In genomic region chr1:202615223-202615500, GRCh38 we compare ENCODE assay signal across 7 cellular contexts.
A peak's percentile ranks its signal among the peaks of the same experiment; 100 is the strongest.
DNase-seq lines count a peak whose midpoint lies in the region; ATAC-seq and TF ChIP-seq lines count a peak whose summit lies in the region.
"Not testable (repeated sequence)": the region's sequence is repeated elsewhere in the genome, so short reads cannot be mapped to it uniquely, and the experiment has no call there.

No MANE protein-coding gene starts in this region.

- WGBS in heart right ventricle, 2 donors: 38 to 44% methylated on average over 1 of the region's 1 CpG
- WGBS in psoas muscle, 3 donors: 23 to 42% (median 29%) methylated on average over 1 of the region's 1 CpG
- 71 to 100% (median 72%) methylated on average over 1 of the region's 1 CpG for WGBS in stomach, 5 donors

- TF ChIP-seq EP300 in stomach (IDR thresholded peaks at IDR 0.05): not testable (repeated sequence)

- not testable (repeated sequence) for H3K4me3 Mint-ChIP-seq in MCF 10A (ENCODE audit: unreplicated experiment); mesothelial cell of epicardium

- not testable (repeated sequence) for TF ChIP-seq POLR2A in stomach (IDR thresholded peaks at IDR 0.05)

- H3K27ac ChIP-seq in SJCRH30 (peak overlapping the region; percentile 65), heart right ventricle (peak overlapping the region in 9 of 10 donors; percentile 44 to 86 (median 73)), psoas muscle (peak overlapping the region; percentile 76), stomach (peak overlapping the region in 3 of 5 donors; percentile 10 to 62 (median 47))

- H3K27ac Mint-ChIP-seq in MCF 10A (ENCODE audit: low read depth, unreplicated experiment): peak overlapping the region; percentile 28
- H3K27ac Mint-ChIP-seq in mesothelial cell of epicardium: peak overlapping the region; percentile 87

- not testable (repeated sequence) for H3K27me3 Mint-ChIP-seq in MCF 10A (ENCODE audit: insufficient read depth, unreplicated experiment); mesothelial cell of epicardium (ENCODE audit: low read depth)

- H3K4me1 ChIP-seq in SJCRH30 (peaks cover 31% of the 10 kb centered on the region), heart right ventricle (peaks cover 9 to 55% (median 37%) of the 10 kb centered on the region in 9 donors), psoas muscle (peaks cover 28% of the 10 kb centered on the region), stomach (peaks cover 21 to 50% (median 33%) of the 10 kb centered on the region in 4 donors)

- not testable (repeated sequence) for TF ChIP-seq CTCF in MCF 10A (IDR thresholded peaks at IDR 0.05; ENCODE audit: unreplicated experiment); heart right ventricle (IDR thresholded peaks at IDR 0.05); mesothelial cell of epicardium (IDR thresholded peaks at IDR 0.05; ENCODE audit: unreplicated experiment); psoas muscle (IDR thresholded peaks at IDR 0.05); stomach (IDR thresholded peaks at IDR 0.05)

- H3K9me3 Mint-ChIP-seq in MCF 10A (ENCODE audit: unreplicated experiment); mesothelial cell of epicardium: not testable (repeated sequence)

- H3K9me3 ChIP-seq in SJCRH30 (replicated peaks); heart right ventricle; psoas muscle; stomach: not testable (repeated sequence)

- CTCF ChIA-PET in MCF 10A (lab: Yijun Ruan, JAX): interaction anchor here (0.6 to 3.9 kb wide), 13 partner anchors 8 to 396 kb away, joined by 3 to 15 read pairs (median 4); no protein-coding TSS in a partner anchor

- DNase-seq in SJCRH30; MCF 10A (ENCODE audit: unreplicated experiment); heart right ventricle; mesothelial cell of epicardium (ENCODE audit: low spot score in 2 of 2, unreplicated experiment in 2 of 2); psoas muscle; stomach: not testable (repeated sequence)

- POLR2A ChIA-PET in MCF 10A (lab: Yijun Ruan, JAX): interaction anchor here (1.9 kb wide), 1 partner anchor 9 kb away, joined by 6 read pairs; no protein-coding TSS in a partner anchor

- H3K4me1 Mint-ChIP-seq in MCF 10A (ENCODE audit: insufficient read depth, unreplicated experiment) (peaks cover 28% of the 10 kb centered on the region), mesothelial cell of epicardium (peaks cover 34% of the 10 kb centered on the region)

- not testable (repeated sequence) for H3K4me3 ChIP-seq in SJCRH30, heart right ventricle, psoas muscle, stomach

- not testable (repeated sequence) for H3K36me3 ChIP-seq in SJCRH30; heart right ventricle; psoas muscle (ENCODE audit: insufficient read depth in 1 of 2, low read depth in 1 of 2); stomach

- intact Hi-C loops in MCF 10A (cut with micrococcal nuclease); psoas muscle (cut with DNase I); stomach (cut with DNase I; ENCODE audit: low total_unique reads): not testable (repeated sequence)
- intact Hi-C loops in heart right ventricle (cut with DNase I): loop anchor here in 1 of 10 donors (10.0 kb wide), 1 partner anchor 270 kb away; the partner anchor contains the start of genes PPP1R12B and UBE2T

- H3K27me3 ChIP-seq in SJCRH30; psoas muscle (ENCODE audit: insufficient read depth in 3 of 3, low read length in 2 of 3): not testable (repeated sequence)
- H3K27me3 ChIP-seq in heart right ventricle (peaks cover 0 to 80% (median 0%) of the 10 kb centered on the region in 7 donors), stomach (peaks cover 0 to 10% (median 0%) of the 10 kb centered on the region in 3 donors)

- H3K36me3 Mint-ChIP-seq in MCF 10A (ENCODE audit: insufficient read depth, unreplicated experiment); mesothelial cell of epicardium: not testable (repeated sequence)

- not testable (repeated sequence) for BruUV-seq in MCF 10A (replicated peaks; lab: Mats Ljungman, UMichigan)

- ATAC-seq in GM21447 (IDR thresholded peaks at IDR 0.05; ENCODE audit: unreplicated experiment) (peak; percentile 4), heart right ventricle (peak in 5 of 8 donors; percentile 3 to 39 (median 11)), psoas muscle (peak in 3 of 4 donors; percentile 7 to 39 (median 9))
